In genomic region chr18:23237524-23238151, GRCh38 we compare ENCODE assay signal across 8 cellular contexts.
DNase-seq lines count a peak whose midpoint lies in the region; ATAC-seq and TF ChIP-seq lines count a peak whose summit lies in the region.

No MANE protein-coding gene starts in this region.

- peaks cover 16% of the 10 kb centered on the region for H3K4me1 ChIP-seq in testis

- no peak for TF ChIP-seq POLR2A in testis (IDR thresholded peaks at IDR 0.05)

- H3K36me3 ChIP-seq in testis (ENCODE audit: low read depth, missing control alignments) = no peaks in the 10 kb centered on the region

- WGBS in testis, 2 donors = 42 to 54% methylated on average over 15 to 17 of the region's 17 CpGs

- H3K4me3 ChIP-seq in epithelial cell of esophagus (ENCODE audit: low read length) = no peak overlapping the region
- no peak overlapping the region for H3K4me3 ChIP-seq in testis

- peak overlapping the region; percentile 55 to 63 for H3K27ac ChIP-seq in testis

- H3K9me3 ChIP-seq in testis = no peaks in the 10 kb centered on the region

- H3K27me3 ChIP-seq in testis = no peaks in the 10 kb centered on the region

- no peak for DNase-seq in activated CD4-positive, CD25-positive, alpha-beta regulatory T cell treated with anti-CD3 and anti-CD28 coated beads, Interleukin-2, amount 50 U/mL, for 72 hours
- DNase-seq in activated CD4-positive, alpha-beta T cell treated with anti-CD3 and anti-CD28 coated beads for 48 hours = peak; percentile 74
- DNase-seq in epithelial cell of esophagus (ENCODE audit: low read depth) (peak; percentile 59), myocyte (ENCODE audit: low read depth) (peak; percentile 67), testis (peak; percentile 18), cortex of kidney (lab: John Stamatoyannopoulos, UW) (no peak)

- TF ChIP-seq CTCF in epithelial cell of esophagus (IDR thresholded peaks at IDR 0.05; ENCODE audit: insufficient read depth, low read depth, low read length, missing control alignments) (peak; percentile 5), testis (IDR thresholded peaks at IDR 0.05) (no peak)

- intact Hi-C loops in testis (cut with DNase I; ENCODE audit: low total_unique reads) = no loop called here

- ATAC-seq in activated CD4-positive, CD25-positive, alpha-beta regulatory T cell treated with anti-CD3 and anti-CD28 coated beads, Interleukin-2, amount 50 U/mL, for 24 hours = peak; percentile 53 to 56
- peak; percentile 48 for ATAC-seq in HG03095 (IDR thresholded peaks at IDR 0.05; ENCODE audit: unreplicated experiment)

Comparison
In these comparisons a context has a peak if more than half of its experiments do, and no peak if none do; other contexts are left out.
1. DNase-seq: peak in activated CD4-positive, alpha-beta T cell treated with anti-CD3 and anti-CD28 coated beads for 48 hours (single experiment), epithelial cell of esophagus (single experiment), myocyte (single experiment) and testis (single experiment); none in activated CD4-positive, CD25-positive, alpha-beta regulatory T cell treated with anti-CD3 and anti-CD28 coated beads, Interleukin-2, amount 50 U/mL, for 72 hours (single experiment) and cortex of kidney (single experiment).